Comparison of ENCODE assay signal across 8 cellular contexts in genomic region chr10:84328303-84329093, GRCh38. TPM values are rescaled to one million over a fixed set of nuclear protein-coding genes. Genes with fewer than 3 reads are reported as not detected.
A peak's percentile ranks its signal among the peaks of the same experiment; 100 is the strongest.
DNase-seq lines count a peak whose midpoint lies in the region; ATAC-seq, FAIRE-seq and TF ChIP-seq lines count a peak whose summit lies in the region.

TSS of gene CCSER2 (plus strand) at chr10:84328589. CDS start at chr10:84371053, 42,464 bp downstream.

- peak within 1 kb of the TSS; percentile 80 for H3K9ac ChIP-seq in mucosa of stomach (ENCODE audit: low read length)

- peaks cover 20% of the 10 kb centered on the region for H3K4me1 ChIP-seq in mucosa of stomach (ENCODE audit: control insufficient read depth, insufficient read depth, low read length)

- ATAC-seq in GM21367 (IDR thresholded peaks at IDR 0.05; ENCODE audit: unreplicated experiment): peak; percentile 58

- peak; percentile 52 for DNase-seq in DMS 273 treated with DMSO at 0.1 percent for 48 hours (lab: John Stamatoyannopoulos, UW)
- peak; percentile 93 for DNase-seq in HTR-8/SVneo (ENCODE audit: insufficient read length, low spot score)
- DNase-seq in OCI-M2 (lab: John Stamatoyannopoulos, UW; ENCODE audit: unreplicated experiment): peak; percentile 9
- peak; percentile 93 for DNase-seq in activated T-cell treated with anti-CD3 and anti-CD28 coated beads, Interleukin-2, amount 50 U/mL, for 1 hour
- peak; percentile 72 for DNase-seq in epithelial cell of proximal tubule (ENCODE audit: low read depth)
- DNase-seq in stimulated activated CD8-positive, alpha-beta memory T cell treated with anti-CD3 and anti-CD28 coated beads, Interleukin-4, amount 100 ng/mL, for 48 hours: peak; percentile 99

- H3K27me3 ChIP-seq in mucosa of stomach (ENCODE audit: control insufficient read depth, insufficient read depth, low read length): no peaks in the 10 kb centered on the region

- H3K4me3 ChIP-seq in epithelial cell of proximal tubule (ENCODE audit: low read depth, low read length) (peak within 1 kb of the TSS; percentile 65), mucosa of stomach (ENCODE audit: low read length) (peak within 1 kb of the TSS; percentile 10)

- H3K9me3 ChIP-seq in mucosa of stomach (ENCODE audit: control insufficient read depth, low read length): no peaks in the 10 kb centered on the region

- H3K36me3 ChIP-seq in mucosa of stomach (ENCODE audit: control insufficient read depth, insufficient read depth, low read length): no peaks in the 10 kb centered on the region

- peak; percentile 2 for TF ChIP-seq CTCF in epithelial cell of proximal tubule (conservative IDR thresholded peaks at IDR 0.05; ENCODE audit: low read depth, low read length)

- FAIRE-seq in HTR-8/SVneo (lab: Jason Lieb, UNC): peak; percentile 92

RNA-seq across cellular contexts. Expression of gene CCSER2, which starts in this region (rescaled TPM):
- 8.8 and 12.5 TPM in 2 replicates for total RNA-seq in epithelial cell of proximal tubule

Comparison
In these comparisons a context has a peak if more than half of its experiments do, and no peak if none do; other contexts are left out.
1. Peak in every context shown above with its lines: DNase-seq, ATAC-seq and H3K4me3 ChIP-seq.
2. DNase-seq: peak in every context shown above with its lines; median percentile 99 in stimulated activated CD8-positive, alpha-beta memory T cell treated with anti-CD3 and anti-CD28 coated beads, Interleukin-4, amount 100 ng/mL, for 48 hours; 93 in HTR-8/SVneo; 93 in activated T-cell treated with anti-CD3 and anti-CD28 coated beads, Interleukin-2, amount 50 U/mL, for 1 hour; 72 in epithelial cell of proximal tubule; 52 in DMS 273 treated with DMSO at 0.1 percent for 48 hours; 9 in OCI-M2.